1 cellular context compared by ENCODE assay signal in genomic region chr11:111566324-111566723, GRCh38.
TF ChIP-seq lines count a peak whose summit lies in the region.

No MANE protein-coding gene starts in this region.

TF ChIP-seq in SK-N-SH treated with all-trans-retinoic acid at 6 μM for 48 hours, 23 proteins besides CTCF, POLR2A, EP300 and RAD21:
- TF ChIP-seq PATZ1 (CRISPR knock-in tag; IDR thresholded peaks at IDR 0.05; ENCODE audit: borderline replicate concordance), result no peak
